13 cellular contexts compared by ENCODE assay signal in genomic region chr7:4144801-4145470, GRCh38.
DNase-seq lines count a peak whose midpoint lies in the region; ATAC-seq, FAIRE-seq and TF ChIP-seq lines count a peak whose summit lies in the region.
"Had no signal": no experiment of that assay in that cellular context is flagged by ENCODE, and none has a peak within 500 bp of the region (broad histone marks: within the 10 kb centered on the region; RNA-seq: fewer than 3 reads in every experiment).

No MANE protein-coding gene starts in this region.

- TF ChIP-seq CTCF in GM23338 (conservative IDR thresholded peaks at IDR 0.05; ENCODE audit: low read depth in 2 of 2): no peak
- TF ChIP-seq CTCF in astrocyte of the spinal cord (IDR thresholded peaks at IDR 0.05; ENCODE audit: low read depth, low read length): no peak
- no peak for TF ChIP-seq CTCF in prostate gland (IDR thresholded peaks at IDR 0.05)

- no peaks in the 10 kb centered on the region for H3K9me2 ChIP-seq in GM23338 (ENCODE audit: insufficient read depth)

- ATAC-seq in GM23338 (peak; percentile 65), left ventricle myocardium superior (peak; percentile 69), HG03045 (IDR thresholded peaks at IDR 0.05; ENCODE audit: unreplicated experiment) (no peak)
- ATAC-seq: T-helper 17 cell had no signal

- peak overlapping the region; percentile 55 for H3K4me3 Mint-ChIP-seq in GM23338

- H3K27me3 Mint-ChIP-seq in GM23338 (ENCODE audit: insufficient read depth, low read depth, poor library complexity): peaks cover 14% of the 10 kb centered on the region

- no peak overlapping the region for H3K27ac ChIP-seq in GM23338 (ENCODE audit: low read depth)
- no peak overlapping the region for H3K27ac ChIP-seq in prostate gland
- H3K27ac ChIP-seq: skin epidermis had no signal

- H3K4me1 Mint-ChIP-seq in GM23338: peaks cover 46% of the 10 kb centered on the region

- in situ Hi-C loops in astrocyte of the spinal cord (cut with HindIII; ENCODE audit: low sequenced_read_pairs): no loop called here

- H3K4me3 ChIP-seq in GM23338 (0 out of 2 replicates have a peak overlapping the region, but pooled peaks have one; percentile 28), astrocyte of the spinal cord (ENCODE audit: low read depth, low read length) (no peak overlapping the region), prostate gland (peak overlapping the region; percentile 6)

- H3K4me2 ChIP-seq in GM23338: peak overlapping the region; percentile 38; the same call in 1 of the 2 replicates

- H3K27me3 ChIP-seq in GM23338 (ENCODE audit: insufficient read depth): no peaks in the 10 kb centered on the region
- no peaks in the 10 kb centered on the region for H3K27me3 ChIP-seq in prostate gland (replicated peaks; ENCODE audit: insufficient read depth)

- H3K4me1 ChIP-seq in GM23338 (ENCODE audit: insufficient read depth) (peaks cover 4% of the 10 kb centered on the region; the same call in 1 of the 2 replicates), prostate gland (replicated peaks) (no peaks in the 10 kb centered on the region)

- no peaks in the 10 kb centered on the region for H3K36me3 ChIP-seq in GM23338 (ENCODE audit: insufficient read depth)
- H3K36me3 ChIP-seq in prostate gland: no peaks in the 10 kb centered on the region

- no peaks in the 10 kb centered on the region for H3K9me3 ChIP-seq in prostate gland

- intact Hi-C loops in left ventricle myocardium superior (cut with micrococcal nuclease): no loop called here
- intact Hi-C loops in prostate gland (cut with DNase I): no loop called here

- DNase-seq in GM23338 (ENCODE audit: low spot score) (peak; percentile 58), astrocyte of the spinal cord (ENCODE audit: low read depth, low spot score) (peak; percentile 54), left ventricle myocardium superior (peak; percentile 52), prostate gland (ENCODE audit: low spot score) (peak; percentile 24), GM12891 (ENCODE audit: insufficient read length, low spot score) (no peak), AG20443 (ENCODE audit: low spot score) (no peak), LoVo (ENCODE audit: low spot score) (no peak)
- DNase-seq: activated effector memory CD4-positive, alpha-beta T cell treated with Interleukin-2 at 50 U/mL for 16 hours; NCI-H345; substantia nigra; T-helper 17 cell had no signal

- H4K20me1 ChIP-seq in GM23338 (replicated peaks; ENCODE audit: insufficient read depth): no peaks in the 10 kb centered on the region

- H2AFZ ChIP-seq in GM23338: peak overlapping the region; percentile 83

- H3K79me2 ChIP-seq in GM23338 (replicated peaks; ENCODE audit: insufficient read depth): no peaks in the 10 kb centered on the region

- no peaks in the 10 kb centered on the region for H3F3A ChIP-seq in GM23338 (replicated peaks; ENCODE audit: low read depth)

- WGBS in prostate gland: 5% methylated on average over 26 of the region's 26 CpGs

- FAIRE-seq in GM12891 (lab: Jason Lieb, UNC): no peak

- no peak for TF ChIP-seq POLR2A in prostate gland (IDR thresholded peaks at IDR 0.05)
- TF ChIP-seq POLR2A in GM12891 (IDR thresholded peaks at IDR 0.05; ENCODE audit: low read depth, low read length): no peak

- H3K36me3 Mint-ChIP-seq in GM23338 (ENCODE audit: low read depth): no peaks in the 10 kb centered on the region

- H3K9me3 Mint-ChIP-seq in GM23338: peaks cover 4% of the 10 kb centered on the region; the same call in 1 of the 3 replicates

- H3K27ac Mint-ChIP-seq in GM23338: no peak overlapping the region
- H3K27ac Mint-ChIP-seq: T-helper 17 cell had no signal

TF ChIP-seq in GM12891, 5 proteins besides CTCF, POLR2A, EP300 and RAD21:
- TF ChIP-seq TAF1 (IDR thresholded peaks at IDR 0.05; ENCODE audit: low read depth, low read length) (no peak), POU2F2 (IDR thresholded peaks at IDR 0.05; ENCODE audit: low read depth, low read length) (no peak), POLR2AphosphoS5 (IDR thresholded peaks at IDR 0.05; ENCODE audit: low read depth, low read length) (no peak), PAX5 (IDR thresholded peaks at IDR 0.05; ENCODE audit: insufficient read depth, low read length, severe bottlenecking) (no peak), SPI1 (IDR thresholded peaks at IDR 0.05; ENCODE audit: low read depth, low read length) (no peak)

Comparison
In these comparisons a context has a peak if more than half of its experiments do, and no peak if none do; other contexts are left out.
1. DNase-seq: peak in GM23338 (single experiment), astrocyte of the spinal cord (single experiment), left ventricle myocardium superior (single experiment) and prostate gland (single experiment); none in GM12891 (single experiment), AG20443 (single experiment) and LoVo (single experiment).